In the genomic region with DNA sequence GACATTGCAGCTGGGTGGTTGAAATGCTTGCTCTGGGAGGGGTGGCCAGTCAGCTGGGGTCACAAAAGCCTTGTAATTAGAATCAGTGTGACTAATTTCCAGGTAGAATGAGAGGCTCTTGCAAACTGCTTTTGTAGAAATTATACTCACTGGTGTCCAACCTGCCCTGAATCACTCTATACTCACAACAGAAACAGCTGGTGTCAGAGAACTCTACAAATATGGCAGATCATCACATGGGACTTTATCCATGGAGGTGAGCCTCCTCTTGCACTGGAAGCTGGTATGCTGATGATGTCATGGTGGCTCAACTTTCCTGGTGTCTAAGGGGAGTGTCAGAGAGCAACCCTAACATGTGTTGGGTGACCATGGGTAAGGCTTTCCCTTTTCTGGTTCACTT, we compare ENCODE assay signal across 16 cellular contexts.
"Had no signal": no experiment of that assay in that cellular context is flagged by ENCODE, and none has a peak within 500 bp of the region (broad histone marks: within the 10 kb centered on the region; RNA-seq: fewer than 3 reads in every experiment).

No MANE protein-coding gene starts in this region.

- H3K27me3 ChIP-seq: tibial nerve had no signal

- H3K4me3 ChIP-seq: dorsolateral prefrontal cortex, tibial nerve had no signal

- H3K9me3 ChIP-seq: tibial nerve had no signal

- H3K36me3 ChIP-seq: tibial nerve had no signal

- ATAC-seq: activated CD8-positive, alpha-beta memory T cell treated with anti-CD3 and anti-CD28 coated beads, Interleukin-2, amount 10 ng/mL, durations not matched to agents 7 days and 5 days; left ventricle myocardium superior; right cardiac atrium had no signal

- H3K27ac ChIP-seq: dorsolateral prefrontal cortex, tibial nerve, VCaP had no signal

- DNase-seq: activated CD4-positive, alpha-beta memory T cell treated with anti-CD3 and anti-CD28 coated beads for 36 hours; activated CD8-positive, alpha-beta memory T cell treated with anti-CD3 and anti-CD28 coated beads, Interleukin-2, amount 10 ng/mL, durations not matched to agents 7 days and 5 days; activated effector memory CD4-positive, alpha-beta T cell treated with Interleukin-2 at 50 U/mL for 16 hours; activated naive CD4-positive, alpha-beta T cell treated with anti-CD3 and anti-CD28 coated beads, Interleukin-2, amount 50 U/mL, for 16 hours; activated T-cell treated with anti-CD3 and anti-CD28 coated beads, Interleukin-2, amount 50 U/mL, for 1 hour; dorsolateral prefrontal cortex; foreskin fibroblast; glutamatergic neuron; hypothalamus; left ventricle myocardium superior; right cardiac atrium; small intestine; stimulated activated CD4-positive, alpha-beta T cell treated with anti-CD3 and anti-CD28 coated beads, Interleukin-4, amount 100 ng/mL, for 24 hours; stimulated activated naive CD4-positive, alpha-beta T cell had no signal
